ENCODE assay signal across 1 cellular context in genomic region chr15:63793046-63793483, GRCh38.
TF ChIP-seq lines count a peak whose summit lies in the region.

No MANE protein-coding gene starts in this region.

TF ChIP-seq in GM12878, 131 proteins besides CTCF, POLR2A, EP300 and RAD21:
- TF ChIP-seq LARP7 (IDR thresholded peaks at IDR 0.05) (no peak), ZSCAN29 (IDR thresholded peaks at IDR 0.05) (no peak), SMC3 (IDR thresholded peaks at IDR 0.05; ENCODE audit: borderline replicate concordance, low read length) (no peak), KAT2A (conservative IDR thresholded peaks at IDR 0.05; ENCODE audit: control insufficient read depth, low read depth, low read length) (no peak), MAX (IDR thresholded peaks at IDR 0.05; ENCODE audit: low read depth, low read length) (no peak), BCLAF1 (IDR thresholded peaks at IDR 0.05) (no peak), IRF3 (IDR thresholded peaks at IDR 0.05) (no peak), NR2C2 (IDR thresholded peaks at IDR 0.05; ENCODE audit: borderline replicate concordance, control insufficient read depth, insufficient read length, low read depth) (no peak), HDGF (IDR thresholded peaks at IDR 0.05) (no peak), USF1 (IDR thresholded peaks at IDR 0.05; ENCODE audit: borderline replicate concordance, extremely low read length, insufficient read depth, low read depth, low read length) (no peak), DPF2 (IDR thresholded peaks at IDR 0.05) (no peak), POU2F2 (IDR thresholded peaks at IDR 0.05; ENCODE audit: borderline replicate concordance, low read depth, low read length) (no peak), EED (IDR thresholded peaks at IDR 0.05; ENCODE audit: low read depth) (no peak), MYC (IDR thresholded peaks at IDR 0.05; ENCODE audit: insufficient read depth, insufficient read length, insufficient replicate concordance, low read length, severe bottlenecking) (no peak), NR2F1 (conservative IDR thresholded peaks at IDR 0.05) (no peak), CBX3 (IDR thresholded peaks at IDR 0.05; ENCODE audit: borderline replicate concordance, low read depth) (no peak), TAF1 (IDR thresholded peaks at IDR 0.05; ENCODE audit: borderline replicate concordance, low read depth, low read length) (no peak)
TF ChIP-seq in GM12878: peak in this region for 0.
